Comparison of ENCODE assay signal across 15 cellular contexts in genomic region chr5:1519631-1520141, GRCh38. TPM values are rescaled to one million over a fixed set of nuclear protein-coding genes. Genes with fewer than 3 reads are reported as not detected.
DNase-seq lines count a peak whose midpoint lies in the region; ATAC-seq, FAIRE-seq and TF ChIP-seq lines count a peak whose summit lies in the region.
"Had no signal": no experiment of that assay in that cellular context is flagged by ENCODE, and none has a peak within 500 bp of the region (broad histone marks: within the 10 kb centered on the region; RNA-seq: fewer than 3 reads in every experiment).

No MANE protein-coding gene starts in this region.

- H3K4me1 Mint-ChIP-seq in activated T-cell treated with anti-CD3 and anti-CD28 coated beads, Interleukin-2, amount 50 U/mL, for 4 hours (ENCODE audit: low read depth), result peaks cover 48% of the 10 kb centered on the region

- no peak for TF ChIP-seq POLR2A in IMR-90 (IDR thresholded peaks at IDR 0.05; ENCODE audit: low read depth, low read length)
- TF ChIP-seq POLR2A in HepG2 (IDR thresholded peaks at IDR 0.05; ENCODE audit: insufficient read depth in 1 of 2, low read depth in 2 of 2, low read length in 2 of 2), result no peak
- TF ChIP-seq POLR2A in suprapubic skin (IDR thresholded peaks at IDR 0.05), result no peak

- H3K27ac ChIP-seq in IMR-90 (ENCODE audit: insufficient read depth, low read length) (no peak overlapping the region), ascending aorta (no peak overlapping the region), HepG2 (ENCODE audit: extremely low read length, insufficient read depth, low read length) (no peak overlapping the region), suprapubic skin (no peak overlapping the region)

- H3K4ac ChIP-seq in IMR-90 (ENCODE audit: low read depth, low read length), result no peak overlapping the region

- H4K91ac ChIP-seq in IMR-90 (ENCODE audit: insufficient read depth, low read depth, low read length), result no peak overlapping the region

- FAIRE-seq in HepG2 (lab: Jason Lieb, UNC), result no peak
- FAIRE-seq: H54 had no signal

- peaks cover 33% of the 10 kb centered on the region for H3K4me1 ChIP-seq in IMR-90 (ENCODE audit: control insufficient read depth, insufficient read depth, low read length)
- peaks cover 0 to 20% of the 10 kb centered on the region in 2 donors for H3K4me1 ChIP-seq in ascending aorta
- peaks cover 66% of the 10 kb centered on the region for H3K4me1 ChIP-seq in HepG2 (ENCODE audit: insufficient read depth, low read length)
- peaks cover 28% of the 10 kb centered on the region for H3K4me1 ChIP-seq in suprapubic skin

- H3K27me3 Mint-ChIP-seq in activated T-cell treated with anti-CD3 and anti-CD28 coated beads, Interleukin-2, amount 50 U/mL, for 4 hours (ENCODE audit: low read depth), result no peaks in the 10 kb centered on the region
- H3K27me3 Mint-ChIP-seq: activated naive CD4-positive, alpha-beta T cell treated with anti-CD3 and anti-CD28 coated beads, Interleukin-2, amount 50 U/mL, for 24 hours; T-cell had no signal

- H3K9me3 ChIP-seq in IMR-90 (ENCODE audit: control insufficient read depth, insufficient read depth, low read length) (no peaks in the 10 kb centered on the region), ascending aorta (no peaks in the 10 kb centered on the region), HepG2 (ENCODE audit: low read length) (no peaks in the 10 kb centered on the region), suprapubic skin (no peaks in the 10 kb centered on the region)

- no TSS peak for BruUV-seq in IMR-90 (replicated peaks; lab: Mats Ljungman, UMichigan)
- BruUV-seq in HepG2 (replicated peaks; lab: Mats Ljungman, UMichigan), result no TSS peak

- peaks cover 76% of the 10 kb centered on the region for H3K79me2 ChIP-seq in HepG2 (ENCODE audit: insufficient read depth, low read length)

- H2AK9ac ChIP-seq in IMR-90 (replicated peaks; ENCODE audit: low read depth, low read length, poor library complexity), result no peak overlapping the region

- H3K4me3 ChIP-seq in IMR-90 (ENCODE audit: insufficient read depth, low read depth, low read length), result no peak overlapping the region
- no peak overlapping the region for H3K4me3 ChIP-seq in ascending aorta
- peak overlapping the region in 1 of 3 experiments; percentile 23; a peak in 1 of 6 replicates for H3K4me3 ChIP-seq in HepG2 (replicated peaks in 1 of 3; ENCODE audit: insufficient read depth in 1 of 3, low read depth in 2 of 3, low read length in 3 of 3)
- no peak overlapping the region for H3K4me3 ChIP-seq in suprapubic skin

- H3K9me3 Mint-ChIP-seq in activated T-cell treated with anti-CD3 and anti-CD28 coated beads, Interleukin-2, amount 50 U/mL, for 4 hours, result no peaks in the 10 kb centered on the region
- H3K9me3 Mint-ChIP-seq: activated naive CD4-positive, alpha-beta T cell treated with anti-CD3 and anti-CD28 coated beads, Interleukin-2, amount 50 U/mL, for 24 hours; T-cell had no signal

- H3K18ac ChIP-seq in IMR-90 (ENCODE audit: low read depth, low read length), result no peak overlapping the region

- H3K9me1 ChIP-seq in IMR-90 (ENCODE audit: insufficient read depth, low read length), result peaks cover 24% of the 10 kb centered on the region

- POLR2A ChIA-PET in IMR-90 (lab: Charles Lee; ENCODE audit: unreplicated experiment) (no interaction called here), HepG2 (lab: Yijun Ruan, JAX) (no interaction called here)

- 97% methylated on average over 5 of the region's 9 CpGs; no CpG with 5 or more reads in 1 of the 2 experiments for WGBS in IMR-90 (ENCODE audit: extremely low coverage in 2 of 2, insufficient read length in 1 of 2), 2 experiments
- 91% methylated on average over 2 of the region's 9 CpGs for WGBS in HepG2 (ENCODE audit: low lambda C conversion rate)
- 96% methylated on average over 5 of the region's 9 CpGs for WGBS in suprapubic skin

- no peak overlapping the region for H2BK20ac ChIP-seq in IMR-90 (ENCODE audit: low read depth, low read length)

- in situ Hi-C loops in IMR-90 (cut with MboI; ENCODE audit: low sequenced_read_pairs) (no loop called here), HepG2 (cut with HindIII; ENCODE audit: extremely low pct_ligation_motif_present, low pct_unique_long_range_greater_than_20kb) (loop anchor here (5.0 to 25.0 kb wide), 2 partner anchors 43 to 118 kb away; no protein-coding TSS in a partner anchor)

- no peak overlapping the region for H3K56ac ChIP-seq in IMR-90 (ENCODE audit: extremely low read depth, insufficient read depth, low read length)

- peaks cover 23 to 70% of the 10 kb centered on the region in 2 experiments; a peak in 3 of 4 replicates for H3K79me1 ChIP-seq in IMR-90 (ENCODE audit: low read depth in 1 of 2, low read length in 2 of 2)

- H2BK15ac ChIP-seq in IMR-90 (ENCODE audit: low read depth, low read length), result no peak overlapping the region

- TF ChIP-seq CTCF in IMR-90 (conservative IDR thresholded peaks at IDR 0.05; ENCODE audit: low read depth, low read length) (no peak), ascending aorta (IDR thresholded peaks at IDR 0.05) (no peak), HepG2 (CRISPR knock-in tag; IDR thresholded peaks at IDR 0.05) (no peak), suprapubic skin (IDR thresholded peaks at IDR 0.05) (no peak)

- TF ChIP-seq RAD21 in IMR-90 (IDR thresholded peaks at IDR 0.05; ENCODE audit: low read length) (no peak), HepG2 (CRISPR knock-in tag; IDR thresholded peaks at IDR 0.05) (no peak)

- H3K27me3 ChIP-seq in IMR-90 (ENCODE audit: control insufficient read depth, insufficient read depth, low read length) (no peaks in the 10 kb centered on the region), ascending aorta (no peaks in the 10 kb centered on the region), HepG2 (ENCODE audit: control insufficient read depth in 1 of 2, insufficient read depth in 2 of 2, low read length in 2 of 2) (no peaks in the 10 kb centered on the region), suprapubic skin (no peaks in the 10 kb centered on the region)

- no peak for TF ChIP-seq EP300 in HepG2 (IDR thresholded peaks at IDR 0.05; ENCODE audit: low read depth in 2 of 2, low read length in 2 of 2)
- no peak for TF ChIP-seq EP300 in HepG2 (CRISPR knock-in tag; IDR thresholded peaks at IDR 0.05; ENCODE audit: borderline replicate concordance)
- TF ChIP-seq EP300 in suprapubic skin (IDR thresholded peaks at IDR 0.05), result no peak

- H3K36me3 ChIP-seq in IMR-90 (ENCODE audit: control insufficient read depth, insufficient read depth, low read length) (peaks cover 28% of the 10 kb centered on the region), ascending aorta (peaks cover 10 to 12% of the 10 kb centered on the region in 2 donors), HepG2 (replicated peaks in 1 of 2; ENCODE audit: control insufficient read depth in 1 of 2, insufficient read depth in 2 of 2, low read length in 2 of 2) (peaks cover 18 to 50% of the 10 kb centered on the region in 2 experiments), suprapubic skin (peaks cover 5% of the 10 kb centered on the region)

- H4K20me1 ChIP-seq in IMR-90 (ENCODE audit: insufficient read depth, low read length) (peaks cover 72% of the 10 kb centered on the region), HepG2 (ENCODE audit: insufficient read depth, low read length) (peaks cover 48% of the 10 kb centered on the region; the same call in 1 of the 2 replicates)

- CTCF ChIA-PET in IMR-90 (lab: Yijun Ruan, JAX) (no interaction called here), HepG2 (lab: Yijun Ruan, JAX; ENCODE audit: low intra/inter-chr PET ratio, low total read pairs) (no interaction called here)

- no peak overlapping the region for H2BK5ac ChIP-seq in IMR-90 (ENCODE audit: low read depth, low read length, poor library complexity, severe bottlenecking)

- H4K5ac ChIP-seq in IMR-90 (ENCODE audit: low read depth, low read length), result no peak overlapping the region

- no peak overlapping the region for H3K23ac ChIP-seq in IMR-90 (ENCODE audit: low read depth, low read length)

- intact Hi-C loops in IMR-90 (cut with micrococcal nuclease) (loop anchor here (5.0 kb wide), 2 partner anchors 42 to 123 kb away; no protein-coding TSS in a partner anchor), ascending aorta (cut with DNase I) (loop anchor here (5.0 kb wide), 2 partner anchors 113 to 172 kb away; partner anchors contain the start of gene CLPTM1L), HepG2 (cut with micrococcal nuclease; ENCODE audit: unreplicated experiment) (loop anchor here (5.0 kb wide), 1 partner anchor 73 kb away; no protein-coding TSS in a partner anchor)

- H3K4me2 ChIP-seq in IMR-90 (ENCODE audit: low read depth, low read length) (no peak overlapping the region), HepG2 (ENCODE audit: low read depth, low read length) (no peak overlapping the region; the same call in 1 of the 2 replicates)

- DNase-seq in IMR-90, result no peak
- DNase-seq in ascending aorta (ENCODE audit: low spot score in 2 of 2), result peak; percentile 7 to 46
- no peak for DNase-seq in HepG2 (ENCODE audit: low spot score)
- peak; percentile 53 to 62 for DNase-seq in suprapubic skin (ENCODE audit: low spot score in 2 of 2)
- no peak for DNase-seq in activated T-cell treated with anti-CD3 and anti-CD28 coated beads, Interleukin-2, amount 50 U/mL, for 4 hours
- no peak for DNase-seq in Ammon's horn (ENCODE audit: low spot score)
- no peak for DNase-seq in stimulated activated CD4-positive, alpha-beta T cell treated with anti-CD3 and anti-CD28 coated beads, Interleukin-15, amount 100 ng/mL, for 24 hours
- DNase-seq: activated CD4-positive, alpha-beta T cell treated with anti-CD3 and anti-CD28 coated beads, Interleukin-2, amount 50 U/mL, for 1 hour; C1 segment of cervical spinal cord; midbrain; NCI-H2107; stimulated activated CD4-positive, alpha-beta T cell treated with anti-CD3 and anti-CD28 coated beads, Interleukin-1b, Interleukin-23, amount 100 ng/mL, for 48 hours had no signal

- H3K4me3 Mint-ChIP-seq in activated T-cell treated with anti-CD3 and anti-CD28 coated beads, Interleukin-2, amount 50 U/mL, for 4 hours, result no peak overlapping the region
- H3K4me3 Mint-ChIP-seq: activated naive CD4-positive, alpha-beta T cell treated with anti-CD3 and anti-CD28 coated beads, Interleukin-2, amount 50 U/mL, for 24 hours had no signal

- no peak for ATAC-seq in IMR-90 (ENCODE audit: low read depth)
- ATAC-seq in HepG2, result no peak
- no peak for ATAC-seq in activated T-cell treated with anti-CD3 and anti-CD28 coated beads, Interleukin-2, amount 50 U/mL, for 4 hours
- ATAC-seq: T-cell had no signal

- H2AFZ ChIP-seq in IMR-90 (replicated peaks; ENCODE audit: low read length, poor library complexity), result no peak overlapping the region
- no peak overlapping the region for H2AFZ ChIP-seq in HepG2 (ENCODE audit: low read length)

- no peak overlapping the region for H4K8ac ChIP-seq in IMR-90 (ENCODE audit: low read depth in 2 of 2, low read length in 2 of 2)

- peaks cover 6% of the 10 kb centered on the region for H3K36me3 Mint-ChIP-seq in activated T-cell treated with anti-CD3 and anti-CD28 coated beads, Interleukin-2, amount 50 U/mL, for 4 hours (ENCODE audit: insufficient read depth)

- H2AK5ac ChIP-seq in IMR-90 (ENCODE audit: low read depth, low read length), result peak overlapping the region; percentile 17; the same call in 1 of the 2 replicates

- H2BK120ac ChIP-seq in IMR-90 (ENCODE audit: low read depth, low read length), result no peak overlapping the region

- no peak overlapping the region for H3K9ac ChIP-seq in IMR-90 (ENCODE audit: low read depth, low read length)
- no peak overlapping the region for H3K9ac ChIP-seq in HepG2 (ENCODE audit: insufficient read depth, low read depth, low read length)

- no peak overlapping the region for H3K14ac ChIP-seq in IMR-90 (replicated peaks; ENCODE audit: low read depth, low read length)

- dilution Hi-C loops in IMR-90 (cut with HindIII; ENCODE audit: low sequenced_read_pairs, unreplicated experiment), result no loop called here

RNA-seq across cellular contexts. Expression of gene LPCAT1, which starts 4.1 kb away (rescaled TPM):
- total RNA-seq in IMR-90 (2012; rRNA removed), result 17.7 and 22.2 TPM in 2 replicates
- polyA plus RNA-seq in IMR-90 (2012; rRNA removed), result 31.5 and 33.6 TPM in 2 replicates
- polyA plus RNA-seq in IMR-90 (2012; cell fraction: cytosol; rRNA removed), result 38.2 and 38.4 TPM in 2 replicates
- 63.9 and 71.1 TPM in 2 replicates for polyA plus RNA-seq in IMR-90 (2012; cell fraction: nucleus; rRNA removed; ENCODE audit: low replicate concordance)
- total RNA-seq in ascending aorta, result 86.2 TPM
- 16.0 and 29.8 TPM in 2 replicates for total RNA-seq in HepG2 (2016; rRNA removed; fragmentation: Illumina TruSeq; extraction: Trizol)
- total RNA-seq in HepG2 (2016; cell fraction: cytosol; rRNA removed; fragmentation: Illumina TruSeq; extraction: Trizol; ENCODE audit: low read depth), result 5.1 and 9.2 TPM in 2 replicates
- 14.3 and 34.5 TPM in 2 replicates for total RNA-seq in HepG2 (2016; cell fraction: insoluble cytoplasmic fraction; rRNA removed; fragmentation: Illumina TruSeq; extraction: Trizol)
- 14.8 and 16.4 TPM in 2 replicates for total RNA-seq in HepG2 (2016; cell fraction: membrane; rRNA removed; fragmentation: Illumina TruSeq; extraction: Trizol)
- 37.9 and 47.2 TPM in 2 replicates for total RNA-seq in HepG2 (2016; cell fraction: nucleus; rRNA removed; fragmentation: Illumina TruSeq; extraction: Trizol)
- polyA plus RNA-seq in HepG2 (2011; rRNA removed), result 90.6 and 115 TPM in 2 replicates
- 65.4 and 69.9 TPM in 2 replicates for polyA plus RNA-seq in HepG2 (2011; cell fraction: cytosol; rRNA removed)
- 330 and 361 TPM in 2 replicates for polyA plus RNA-seq in HepG2 (2011; cell fraction: nucleus; rRNA removed)
- 104 and 122 TPM in 2 replicates for polyA plus RNA-seq in HepG2 (2012)
- 3.8 and 4.2 TPM in 2 replicates for polyA plus RNA-seq in HepG2 (2016; cell fraction: cytosol; fragmentation: Illumina TruSeq; extraction: Trizol; ENCODE audit: low read depth)
- polyA plus RNA-seq in HepG2 (2016; cell fraction: insoluble cytoplasmic fraction; fragmentation: Illumina TruSeq; extraction: Trizol; ENCODE audit: low read depth), result 18.3 and 19.5 TPM in 2 replicates
- polyA plus RNA-seq in HepG2 (2016; cell fraction: membrane; fragmentation: Illumina TruSeq; extraction: Trizol; ENCODE audit: low read depth), result 9.2 and 10.4 TPM in 2 replicates
- polyA plus RNA-seq in HepG2 (2016; cell fraction: nucleus; fragmentation: Illumina TruSeq; extraction: Trizol; ENCODE audit: insufficient read depth, low read depth), result 89.7 and 92.4 TPM in 2 replicates
- 56.1 and 65.1 TPM in 2 replicates for polyA minus RNA-seq in HepG2 (2011; rRNA and poly(A)+ RNA removed; ENCODE audit: low replicate concordance)
- polyA minus RNA-seq in HepG2 (2011; cell fraction: cytosol; rRNA and poly(A)+ RNA removed), result 44.6 and 51.7 TPM in 2 replicates
- polyA minus RNA-seq in HepG2 (2011; cell fraction: nucleus; rRNA and poly(A)+ RNA removed), result 90.3 and 92.4 TPM in 2 replicates
- 10 to 100 TPM; 11.3 to 21.0 (median 13.8) TPM for total RNA-seq in suprapubic skin
- 10 to 100 TPM; 60.6 to 76.8 (median 65.7) TPM for total RNA-seq in activated T-cell treated with anti-CD3 and anti-CD28 coated beads, Interleukin-2, amount 50 U/mL, for 4 hours

Comparison
In these comparisons a context has a peak if more than half of its experiments do, and no peak if none do; other contexts are left out.
1. DNase-seq: peak in ascending aorta (2 of 2) and suprapubic skin (2 of 2); none in IMR-90 (single experiment), HepG2 (single experiment), activated T-cell treated with anti-CD3 and anti-CD28 coated beads, Interleukin-2, amount 50 U/mL, for 4 hours (single experiment), Ammon's horn (single experiment) and stimulated activated CD4-positive, alpha-beta T cell treated with anti-CD3 and anti-CD28 coated beads, Interleukin-15, amount 100 ng/mL, for 24 hours (single experiment).